Comparison of ENCODE assay signal across 8 cellular contexts in genomic region chr1:64744492-64745180, GRCh38. TPM values are rescaled to one million over a fixed set of nuclear protein-coding genes. Genes with fewer than 3 reads are reported as not detected.
DNase-seq lines count a peak whose midpoint lies in the region; ATAC-seq, FAIRE-seq and TF ChIP-seq lines count a peak whose summit lies in the region.

RAVER2 (plus strand) TSS chr1:64745075; CDS start chr1:64745173, 98 bp downstream.

- H3K9me3 ChIP-seq in endothelial cell of umbilical vein (replicated peaks; ENCODE audit: control insufficient read depth, insufficient read depth, low read length) = no peaks in the 10 kb centered on the region

- H4K20me1 ChIP-seq in endothelial cell of umbilical vein (replicated peaks; ENCODE audit: control insufficient read depth, extremely low read depth, insufficient read depth, low read length) = no peaks in the 10 kb centered on the region

- H3K27me3 ChIP-seq in endothelial cell of umbilical vein (ENCODE audit: control insufficient read depth in 2 of 2, insufficient read depth in 2 of 2, low read length in 2 of 2) = no peaks in the 10 kb centered on the region

- DNase-seq in GM12864 (ENCODE audit: low read depth) (no peak), NCI-H82 (lab: John Stamatoyannopoulos, UW) (peak; percentile 81), activated T-cell treated with anti-CD3 and anti-CD28 coated beads for 1 hour (ENCODE audit: low read depth) (peak; percentile 29), endothelial cell of umbilical vein (ENCODE audit: low read depth, low spot score) (peak; percentile 56), midbrain (lab: John Stamatoyannopoulos, UW) (peak; percentile 34)
- peak; percentile 67 for DNase-seq in stimulated activated CD8-positive, alpha-beta memory T cell treated with anti-CD3 and anti-CD28 coated beads, Interleukin-4, amount 100 ng/mL, for 48 hours

- FAIRE-seq in endothelial cell of umbilical vein (lab: Jason Lieb, UNC) = no peak

- peak within 1 kb of the TSS; percentile 47 for H3K4me3 ChIP-seq in GM12864 (ENCODE audit: low read depth, low read length)
- H3K4me3 ChIP-seq in endothelial cell of umbilical vein (replicated peaks in 1 of 3; ENCODE audit: insufficient read depth in 1 of 3, low read depth in 1 of 3, low read length in 3 of 3) = peak within 1 kb of the TSS; percentile 61 to 89 (median 71)

- intact Hi-C loops in endothelial cell of umbilical vein (cut with micrococcal nuclease) = loop anchor here (1.0 to 5.0 kb wide), 6 partner anchors 57 to 477 kb away; partner anchors contain the start of gene JAK1

- peaks cover 6% of the 10 kb centered on the region for H3K4me1 ChIP-seq in endothelial cell of umbilical vein (ENCODE audit: control insufficient read depth, extremely low read depth, insufficient read depth, low read length)

- H3K9ac ChIP-seq in endothelial cell of umbilical vein (replicated peaks; ENCODE audit: extremely low read depth, insufficient read depth, low read length) = peak within 1 kb of the TSS; percentile 85

- H3K27ac ChIP-seq in endothelial cell of umbilical vein (ENCODE audit: insufficient read depth, low read depth, low read length) = peak within 1 kb of the TSS; percentile 26

- TF ChIP-seq CTCF in GM12864 (IDR thresholded peaks at IDR 0.05; ENCODE audit: low read depth, low read length, missing control alignments) = peak; percentile 23
- peak; percentile 40 to 54 for TF ChIP-seq CTCF in endothelial cell of umbilical vein (IDR thresholded peaks at IDR 0.05; ENCODE audit: extremely low read depth in 1 of 2, insufficient read depth in 1 of 2, low read depth in 1 of 2, low read length in 2 of 2)

- POLR2A ChIA-PET in endothelial cell of umbilical vein (lab: Charles Lee) = no interaction called here

- H3K79me2 ChIP-seq in endothelial cell of umbilical vein (ENCODE audit: control insufficient read depth, insufficient read depth, low read length) = peaks cover 2% of the 10 kb centered on the region

- dilution Hi-C loops in endothelial cell of umbilical vein (cut with MboI; ENCODE audit: extremely low pct_ligation_motif_present, low sequenced_read_pairs) = no loop called here

- no TSS peak for BruUV-seq in endothelial cell of umbilical vein (replicated peaks; lab: Mats Ljungman, UMichigan)

- H3K9me1 ChIP-seq in endothelial cell of umbilical vein (replicated peaks; ENCODE audit: control insufficient read depth, extremely low read depth, insufficient read depth, low read length) = no peaks in the 10 kb centered on the region

- H3K4me2 ChIP-seq in endothelial cell of umbilical vein (ENCODE audit: insufficient read depth, low read length) = peak within 1 kb of the TSS; percentile 94

- CTCF ChIA-PET in endothelial cell of umbilical vein (lab: Charles Lee) = interaction anchor here (0.5 kb wide), 1 partner anchor 79 kb away, joined by 3 read pairs; no protein-coding TSS in a partner anchor

- TF ChIP-seq POLR2A in endothelial cell of umbilical vein (IDR thresholded peaks at IDR 0.05; ENCODE audit: low read depth, low read length) = peak; percentile 37

- ATAC-seq in HG03159 (IDR thresholded peaks at IDR 0.05; ENCODE audit: unreplicated experiment) (peak; percentile 52), GM21717 (IDR thresholded peaks at IDR 0.05; ENCODE audit: unreplicated experiment) (no peak)

- H2AFZ ChIP-seq in endothelial cell of umbilical vein (ENCODE audit: low read depth, low read length) = peak within 1 kb of the TSS; percentile 89

- H3K36me3 ChIP-seq in endothelial cell of umbilical vein (ENCODE audit: control insufficient read depth in 2 of 2, extremely low read depth in 1 of 2, insufficient read depth in 2 of 2, low read length in 2 of 2) = no peaks in the 10 kb centered on the region

TF ChIP-seq in endothelial cell of umbilical vein, 7 proteins besides CTCF, POLR2A, EP300 and RAD21:
- TF ChIP-seq FOS (IDR thresholded peaks at IDR 0.05; ENCODE audit: borderline replicate concordance, insufficient read depth, low read length) (no peak), JUN (IDR thresholded peaks at IDR 0.05; ENCODE audit: borderline replicate concordance, insufficient read depth, insufficient read length, low read depth) (no peak), GATA2 (IDR thresholded peaks at IDR 0.05; ENCODE audit: insufficient read depth, insufficient read length, low read depth, low read length) (no peak), MYC (IDR thresholded peaks at IDR 0.05; ENCODE audit: low read depth, low read length) (no peak), EZH2 (IDR thresholded peaks at IDR 0.05; ENCODE audit: borderline replicate concordance, low read depth, low read length, severe bottlenecking) (no peak)

RNA-seq across cellular contexts. Expression of gene RAVER2, which starts in this region (rescaled TPM):
- total RNA-seq in endothelial cell of umbilical vein = 10.3 and 13.9 TPM in 2 replicates
- polyA plus RNA-seq in endothelial cell of umbilical vein = 4.4 and 6.0 TPM in 2 replicates
- polyA plus RNA-seq in endothelial cell of umbilical vein (2011; cell fraction: cytosol; rRNA removed) = 6.5 TPM in 2 replicates
- 13.3 and 16.0 TPM in 2 replicates for polyA plus RNA-seq in endothelial cell of umbilical vein (2011; cell fraction: nucleus; rRNA removed)
- 7.2 and 10.2 TPM in 2 replicates for polyA plus RNA-seq in endothelial cell of umbilical vein (2012)
- 9.6 and 11.3 TPM in 2 replicates for polyA minus RNA-seq in endothelial cell of umbilical vein
- 8.3 TPM for polyA minus RNA-seq in endothelial cell of umbilical vein (2011; cell fraction: cytosol; rRNA and poly(A)+ RNA removed)
- polyA minus RNA-seq in endothelial cell of umbilical vein (2011; cell fraction: nucleus; rRNA and poly(A)+ RNA removed) = 10.3 and 13.7 TPM in 2 replicates
